ENCODE assay signal across 17 cellular contexts in the genomic region with DNA sequence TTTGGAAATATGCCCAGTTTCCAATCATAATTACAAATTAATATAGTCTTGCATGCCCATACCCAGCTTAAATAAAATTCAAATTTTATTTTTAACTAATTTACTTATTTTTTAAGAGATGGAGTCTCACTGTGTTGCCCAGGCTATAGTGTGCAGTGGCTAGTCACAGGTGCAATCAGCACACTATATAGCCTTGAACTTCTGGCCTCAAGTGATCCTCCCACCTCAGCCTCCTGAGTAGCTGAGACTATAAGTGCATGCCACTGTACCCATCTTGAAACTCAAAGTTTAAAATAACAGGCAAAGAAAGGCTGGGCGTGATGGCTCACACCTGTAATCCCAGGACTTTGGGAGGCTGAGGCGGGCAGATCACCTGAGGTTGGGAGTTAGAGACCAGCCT. TPM values are rescaled to one million over a fixed set of nuclear protein-coding genes. Genes with fewer than 3 reads are reported as not detected.
A peak's percentile ranks its signal among the peaks of the same experiment; 100 is the strongest.
DNase-seq lines count a peak whose midpoint lies in the region; ATAC-seq, FAIRE-seq and TF ChIP-seq lines count a peak whose summit lies in the region.
"Had no signal": no experiment of that assay in that cellular context is flagged by ENCODE, and none has a peak within 500 bp of the region (broad histone marks: within the 10 kb centered on the region; RNA-seq: fewer than 3 reads in every experiment).

No MANE protein-coding gene starts in this region.

- H3K27ac Mint-ChIP-seq in activated T-helper 1 cell treated with anti-CD3 and anti-CD28 coated beads, Interleukin-12 subunit alpha, Interleukin-12 subunit beta, Interleukin-2, Interleukin-4 antibody, amounts not matched to agents 30 ng/mL and 10 ng/mL and 1 ng/mL, durations not matched to agents 14 hours and 24 hours and 36 hours = no peak overlapping the region

- no peak for TF ChIP-seq POLR2A in Peyer's patch (IDR thresholded peaks at IDR 0.05)

- H3K27ac ChIP-seq in Peyer's patch (peak overlapping the region in 3 of 4 donors; percentile 11 to 90 (median 77)), kidney (ENCODE audit: low read depth in 2 of 2, low read length in 2 of 2) (peak overlapping the region; percentile 61 to 71), pancreas (peak overlapping the region in 3 of 4 donors; percentile 49 to 72 (median 56))
- H3K27ac ChIP-seq: C4-2B, SJSA1 had no signal

- DNase-seq in Peyer's patch (no peak), kidney (no peak), pancreas (no peak), kidney glomerular epithelial cell (lab: John Stamatoyannopoulos, UW) (no peak), posterior vena cava (ENCODE audit: low spot score) (no peak)
- DNase-seq in activated T-helper 1 cell treated with anti-CD3 and anti-CD28 coated beads, Interleukin-12 subunit alpha, Interleukin-12 subunit beta, Interleukin-2, Interleukin-4 antibody, amounts not matched to agents 30 ng/mL and 10 ng/mL and 1 ng/mL, durations not matched to agents 14 hours and 24 hours and 36 hours (ENCODE audit: low spot score) = no peak
- DNase-seq: HFFc6, KBM-7, NCI-H187, NCI-H2227 treated with DMSO at 0.1 percent for 48 hours, NCI-H510A treated with DMSO at 0.1 percent for 48 hours, NCI-H82, OCI-M1 had no signal

- H3K4me3 ChIP-seq in Peyer's patch (peak overlapping the region in 1 of 4 donors; percentile 0), kidney (ENCODE audit: low read length in 2 of 2) (no peak overlapping the region), pancreas (no peak overlapping the region)
- H3K4me3 ChIP-seq: SJSA1 had no signal

- no peaks in the 10 kb centered on the region for H3K9me3 ChIP-seq in Peyer's patch
- H3K9me3 ChIP-seq in kidney (ENCODE audit: control insufficient read depth in 1 of 2, low read length in 2 of 2) = no peaks in the 10 kb centered on the region
- H3K9me3 ChIP-seq in pancreas = no peaks in the 10 kb centered on the region
- H3K9me3 ChIP-seq: SJSA1 had no signal

- H3K36me3 ChIP-seq in Peyer's patch = peaks cover 0 to 32% (median 0%) of the 10 kb centered on the region in 3 donors
- H3K36me3 ChIP-seq in kidney (ENCODE audit: control insufficient read depth in 1 of 2, insufficient read depth in 2 of 2, low read length in 2 of 2) = peaks cover 2 to 9% of the 10 kb centered on the region in 2 donors
- peaks cover 0 to 3% (median 0%) of the 10 kb centered on the region in 3 donors for H3K36me3 ChIP-seq in pancreas

- H3K9ac ChIP-seq in kidney (ENCODE audit: low read length in 2 of 2) = no peak overlapping the region

- no peaks in the 10 kb centered on the region for H3K9me3 Mint-ChIP-seq in activated T-helper 1 cell treated with anti-CD3 and anti-CD28 coated beads, Interleukin-12 subunit alpha, Interleukin-12 subunit beta, Interleukin-2, Interleukin-4 antibody, amounts not matched to agents 30 ng/mL and 10 ng/mL and 1 ng/mL, durations not matched to agents 14 hours and 24 hours and 36 hours
- H3K9me3 Mint-ChIP-seq: HFFc6 had no signal

- TF ChIP-seq CTCF in Peyer's patch (IDR thresholded peaks at IDR 0.05) (no peak), kidney (IDR thresholded peaks at IDR 0.05; ENCODE audit: borderline replicate concordance, extremely low read depth, insufficient read depth) (no peak), pancreas (IDR thresholded peaks at IDR 0.05) (no peak)

- intact Hi-C loops in kidney (cut with DNase I) = no loop called here
- intact Hi-C loops in pancreas (cut with DNase I) = no loop called here
- intact Hi-C loops in activated T-helper 1 cell treated with anti-CD3 and anti-CD28 coated beads, Interleukin-12 subunit alpha, Interleukin-12 subunit beta, Interleukin-2, Interleukin-4 antibody, amounts not matched to agents 30 ng/mL and 10 ng/mL and 1 ng/mL, durations not matched to agents 14 hours and 24 hours and 36 hours (cut with micrococcal nuclease) = no loop called here
- intact Hi-C loops in posterior vena cava (cut with DNase I) = no loop called here

- H3K27me3 Mint-ChIP-seq in activated T-helper 1 cell treated with anti-CD3 and anti-CD28 coated beads, Interleukin-12 subunit alpha, Interleukin-12 subunit beta, Interleukin-2, Interleukin-4 antibody, amounts not matched to agents 30 ng/mL and 10 ng/mL and 1 ng/mL, durations not matched to agents 14 hours and 24 hours and 36 hours (ENCODE audit: insufficient read depth) = no peaks in the 10 kb centered on the region

- H3K36me3 Mint-ChIP-seq in activated T-helper 1 cell treated with anti-CD3 and anti-CD28 coated beads, Interleukin-12 subunit alpha, Interleukin-12 subunit beta, Interleukin-2, Interleukin-4 antibody, amounts not matched to agents 30 ng/mL and 10 ng/mL and 1 ng/mL, durations not matched to agents 14 hours and 24 hours and 36 hours (ENCODE audit: low read depth) = peaks cover 31% of the 10 kb centered on the region

- no peaks in the 10 kb centered on the region for H3K27me3 ChIP-seq in Peyer's patch
- H3K27me3 ChIP-seq in pancreas = no peaks in the 10 kb centered on the region
- H3K27me3 ChIP-seq: SJSA1 had no signal

- ATAC-seq in pancreas = no peak
- no peak for ATAC-seq in HG02885 (IDR thresholded peaks at IDR 0.05; ENCODE audit: poor library complexity, unreplicated experiment)

- peaks cover 0 to 42% (median 3%) of the 10 kb centered on the region in 4 donors for H3K4me1 ChIP-seq in Peyer's patch
- H3K4me1 ChIP-seq in kidney (ENCODE audit: control insufficient read depth in 1 of 2, insufficient read depth in 1 of 2, low read depth in 1 of 2, low read length in 2 of 2) = peaks cover 6 to 18% of the 10 kb centered on the region in 2 donors
- peaks cover 10 to 26% (median 18%) of the 10 kb centered on the region in 3 donors for H3K4me1 ChIP-seq in pancreas

- 97 to 98% methylated on average over 2 of the region's 2 CpGs for WGBS in pancreas, 2 donors

- FAIRE-seq in kidney (lab: Jason Lieb, UNC) (no peak), pancreas (lab: Jason Lieb, UNC) (no peak)
- FAIRE-seq: G401.6 had no signal

- H3K4me1 Mint-ChIP-seq in activated T-helper 1 cell treated with anti-CD3 and anti-CD28 coated beads, Interleukin-12 subunit alpha, Interleukin-12 subunit beta, Interleukin-2, Interleukin-4 antibody, amounts not matched to agents 30 ng/mL and 10 ng/mL and 1 ng/mL, durations not matched to agents 14 hours and 24 hours and 36 hours (ENCODE audit: low read depth) = peaks cover 20% of the 10 kb centered on the region

- no peak overlapping the region for H3K4me3 Mint-ChIP-seq in activated T-helper 1 cell treated with anti-CD3 and anti-CD28 coated beads, Interleukin-12 subunit alpha, Interleukin-12 subunit beta, Interleukin-2, Interleukin-4 antibody, amounts not matched to agents 30 ng/mL and 10 ng/mL and 1 ng/mL, durations not matched to agents 14 hours and 24 hours and 36 hours
- H3K4me3 Mint-ChIP-seq: HFFc6 had no signal

RNA-seq across cellular contexts. Expression of a gene that starts 10.3 kb away (rescaled TPM):
- total RNA-seq in Peyer's patch = 10 to 100 TPM; 40.6 to 57.0 (median 48.5) TPM
- total RNA-seq in kidney = 31.2 TPM
- polyA plus RNA-seq in kidney (ENCODE audit: insufficient read depth, low read depth, low replicate concordance) = 21.7 TPM
- total RNA-seq in pancreas = 10 to 100 TPM in 5 of 6 donors, 1 to 10 TPM in 1; 9.4 to 23.5 (median 12.0) TPM
- polyA plus RNA-seq in pancreas = 10 to 100 TPM; 14.7 to 20.8 TPM
- 24.3 and 28.3 TPM in 2 replicates for total RNA-seq in activated T-helper 1 cell treated with anti-CD3 and anti-CD28 coated beads, Interleukin-12 subunit alpha, Interleukin-12 subunit beta, Interleukin-2, Interleukin-4 antibody, amounts not matched to agents 30 ng/mL and 10 ng/mL and 1 ng/mL, durations not matched to agents 14 hours and 24 hours and 36 hours
- total RNA-seq in posterior vena cava = 10 to 100 TPM; 27.2 to 28.2 TPM

RNA-seq across cellular contexts. Expression of a gene that starts 22.9 kb away (rescaled TPM):
- 10 to 100 TPM; 15.7 to 36.4 (median 25.0) TPM for total RNA-seq in Peyer's patch
- 20.6 TPM for total RNA-seq in kidney
- polyA plus RNA-seq in kidney (ENCODE audit: insufficient read depth, low read depth, low replicate concordance) = 16.8 TPM
- 1 to 10 TPM; 2.9 to 9.1 (median 5.0) TPM for total RNA-seq in pancreas
- polyA plus RNA-seq in pancreas = 10 to 100 TPM; 11.7 to 17.4 TPM
- 37.9 and 43.0 TPM in 2 replicates for total RNA-seq in activated T-helper 1 cell treated with anti-CD3 and anti-CD28 coated beads, Interleukin-12 subunit alpha, Interleukin-12 subunit beta, Interleukin-2, Interleukin-4 antibody, amounts not matched to agents 30 ng/mL and 10 ng/mL and 1 ng/mL, durations not matched to agents 14 hours and 24 hours and 36 hours
- 10 to 100 TPM in 1 of 2 donors, 1 to 10 TPM in 1; 8.2 to 11.5 TPM for total RNA-seq in posterior vena cava

RNA-seq across cellular contexts. Expression of a gene that starts 28.5 kb away (rescaled TPM):
- total RNA-seq in Peyer's patch (10 to 100 TPM in 3 of 4 donors, 1 to 10 TPM in 1; 9.2 to 18.3 (median 14.9) TPM), kidney (6.7 TPM), pancreas (1 to 10 TPM; 2.6 to 7.0 (median 3.6) TPM), posterior vena cava (1 to 10 TPM in 1 of 2 donors, under 1 TPM in 1; 0.46 to 2.3 TPM)
- polyA plus RNA-seq in kidney (ENCODE audit: insufficient read depth, low read depth, low replicate concordance) (11.9 TPM), pancreas (10 to 100 TPM; 11.9 to 12.1 TPM)
- total RNA-seq in activated T-helper 1 cell treated with anti-CD3 and anti-CD28 coated beads, Interleukin-12 subunit alpha, Interleukin-12 subunit beta, Interleukin-2, Interleukin-4 antibody, amounts not matched to agents 30 ng/mL and 10 ng/mL and 1 ng/mL, durations not matched to agents 14 hours and 24 hours and 36 hours = 0.71 and 0.80 TPM in 2 replicates

RNA-seq across cellular contexts. Expression of a gene that starts 38.2 kb away (rescaled TPM):
- 10 to 100 TPM; 32.3 to 38.6 (median 34.7) TPM for total RNA-seq in Peyer's patch
- 44.0 TPM for total RNA-seq in kidney
- 60.6 TPM for polyA plus RNA-seq in kidney (ENCODE audit: insufficient read depth, low read depth, low replicate concordance)
- total RNA-seq in pancreas = 10 to 100 TPM; 11.2 to 22.1 (median 16.6) TPM
- polyA plus RNA-seq in pancreas = 10 to 100 TPM; 12.4 to 19.0 TPM
- 52.8 and 54.3 TPM in 2 replicates for total RNA-seq in activated T-helper 1 cell treated with anti-CD3 and anti-CD28 coated beads, Interleukin-12 subunit alpha, Interleukin-12 subunit beta, Interleukin-2, Interleukin-4 antibody, amounts not matched to agents 30 ng/mL and 10 ng/mL and 1 ng/mL, durations not matched to agents 14 hours and 24 hours and 36 hours
- total RNA-seq in posterior vena cava = 10 to 100 TPM; 22.3 to 29.5 TPM
